2 cellular contexts compared by ENCODE assay signal in the genomic region with DNA sequence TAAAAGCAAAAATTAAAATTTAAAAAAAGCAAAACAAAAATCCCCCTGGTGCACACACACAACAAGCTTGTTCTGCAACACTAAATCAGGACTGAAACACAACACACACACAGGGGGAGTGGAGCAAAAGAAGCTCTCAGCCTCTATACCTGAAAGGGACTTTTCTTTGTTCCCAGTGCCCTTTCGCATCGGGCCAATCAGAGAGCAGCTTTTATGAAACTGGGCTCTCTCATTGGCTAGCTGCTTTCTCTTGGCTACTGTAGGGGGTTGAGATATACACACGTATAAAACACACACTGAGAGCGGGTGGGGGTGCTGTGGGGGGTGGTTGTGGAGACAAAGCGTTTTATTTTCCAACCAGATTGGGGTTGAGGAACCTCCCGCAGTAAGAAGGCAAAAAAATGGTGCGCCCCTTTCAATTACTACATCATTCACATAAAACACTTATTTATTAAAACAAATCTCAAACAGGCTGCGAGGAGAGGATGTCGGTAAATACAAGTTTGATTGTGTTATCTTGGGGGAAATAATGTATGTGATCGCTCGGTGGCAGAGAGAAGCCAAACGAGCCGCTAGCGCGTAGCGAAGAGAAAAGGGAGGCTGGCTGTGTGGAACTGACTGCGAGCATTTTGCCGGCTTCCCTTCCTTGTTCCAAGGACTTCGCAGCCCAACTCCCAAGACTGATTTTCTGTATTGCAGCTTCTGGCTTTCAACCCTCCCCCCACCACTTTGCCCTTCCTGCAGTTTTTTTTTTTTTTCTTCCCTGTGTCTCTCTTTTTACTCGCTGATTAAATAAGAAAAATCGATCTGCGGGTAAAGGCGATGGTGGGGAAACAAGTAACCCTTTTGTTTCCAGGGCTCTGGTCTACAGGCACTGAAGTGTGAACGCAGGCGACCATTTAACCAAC.
A peak's percentile ranks its signal among the peaks of the same experiment; 100 is the strongest.
TF ChIP-seq lines count a peak whose summit lies in the region.

No MANE protein-coding gene starts in this region.

TF ChIP-seq in HEK293, 187 proteins besides CTCF, POLR2A, EP300 and RAD21 (continued from another document and continues in another):
- TF ChIP-seq REPIN1 (tag by site-specific recombination; IDR thresholded peaks at IDR 0.05; ENCODE audit: low read depth) (no peak), ZNF530 (tag by site-specific recombination; IDR thresholded peaks at IDR 0.05; ENCODE audit: low read depth) (no peak), GLI2 (tag by site-specific recombination; IDR thresholded peaks at IDR 0.05; ENCODE audit: borderline replicate concordance, low read depth) (no peak), ZXDB (tag by site-specific recombination; IDR thresholded peaks at IDR 0.05) (peak; percentile 8; the same call in 1 of the 2 replicates), ZNF629 (tag by site-specific recombination; IDR thresholded peaks at IDR 0.05) (peak; percentile 67), ZBTB8A (tag by site-specific recombination; IDR thresholded peaks at IDR 0.05) (peak; percentile 76), FEZF1 (tag by site-specific recombination; IDR thresholded peaks at IDR 0.05) (peak; percentile 81), ZNF571 (tag by site-specific recombination; IDR thresholded peaks at IDR 0.05) (no peak), OVOL3 (tag by site-specific recombination; IDR thresholded peaks at IDR 0.05) (no peak), ZNF830 (tag by site-specific recombination; IDR thresholded peaks at IDR 0.05; ENCODE audit: low read depth) (no peak), ZNF529 (tag by site-specific recombination; IDR thresholded peaks at IDR 0.05; ENCODE audit: insufficient replicate concordance) (no peak), ZNF626 (tag by site-specific recombination; IDR thresholded peaks at IDR 0.05) (no peak), ZBTB20 (tag by site-specific recombination; IDR thresholded peaks at IDR 0.05) (no peak), WT1 (tag by site-specific recombination; IDR thresholded peaks at IDR 0.05) (peak; percentile 54; the same call in 1 of the 2 replicates), ZNF324 (tag by site-specific recombination; IDR thresholded peaks at IDR 0.05) (no peak), BCL11B (tag by site-specific recombination; IDR thresholded peaks at IDR 0.05; ENCODE audit: low read depth) (no peak), ZNF623 (tag by site-specific recombination; IDR thresholded peaks at IDR 0.05) (no peak), MZF1 (tag by site-specific recombination; IDR thresholded peaks at IDR 0.05; ENCODE audit: borderline replicate concordance) (peak; percentile 97), ZNF560 (tag by site-specific recombination; IDR thresholded peaks at IDR 0.05; ENCODE audit: borderline replicate concordance) (no peak), ZNF140 (tag by site-specific recombination; IDR thresholded peaks at IDR 0.05) (no peak), RBAK (tag by site-specific recombination; IDR thresholded peaks at IDR 0.05) (no peak), YY2 (tag by site-specific recombination; IDR thresholded peaks at IDR 0.05) (no peak), ZNF658 (tag by site-specific recombination; IDR thresholded peaks at IDR 0.05) (no peak)
- TF ChIP-seq, protein P1, sequence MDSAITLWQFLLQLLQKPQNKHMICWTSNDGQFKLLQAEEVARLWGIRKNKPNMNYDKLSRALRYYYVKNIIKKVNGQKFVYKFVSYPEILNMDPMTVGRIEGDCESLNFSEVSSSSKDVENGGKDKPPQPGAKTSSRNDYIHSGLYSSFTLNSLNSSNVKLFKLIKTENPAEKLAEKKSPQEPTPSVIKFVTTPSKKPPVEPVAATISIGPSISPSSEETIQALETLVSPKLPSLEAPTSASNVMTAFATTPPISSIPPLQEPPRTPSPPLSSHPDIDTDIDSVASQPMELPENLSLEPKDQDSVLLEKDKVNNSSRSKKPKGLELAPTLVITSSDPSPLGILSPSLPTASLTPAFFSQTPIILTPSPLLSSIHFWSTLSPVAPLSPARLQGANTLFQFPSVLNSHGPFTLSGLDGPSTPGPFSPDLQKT (IDR thresholded peaks at IDR 0.05; ENCODE audit: borderline replicate concordance, low read depth, low read length) = no peak
- TF ChIP-seq, protein P2, sequence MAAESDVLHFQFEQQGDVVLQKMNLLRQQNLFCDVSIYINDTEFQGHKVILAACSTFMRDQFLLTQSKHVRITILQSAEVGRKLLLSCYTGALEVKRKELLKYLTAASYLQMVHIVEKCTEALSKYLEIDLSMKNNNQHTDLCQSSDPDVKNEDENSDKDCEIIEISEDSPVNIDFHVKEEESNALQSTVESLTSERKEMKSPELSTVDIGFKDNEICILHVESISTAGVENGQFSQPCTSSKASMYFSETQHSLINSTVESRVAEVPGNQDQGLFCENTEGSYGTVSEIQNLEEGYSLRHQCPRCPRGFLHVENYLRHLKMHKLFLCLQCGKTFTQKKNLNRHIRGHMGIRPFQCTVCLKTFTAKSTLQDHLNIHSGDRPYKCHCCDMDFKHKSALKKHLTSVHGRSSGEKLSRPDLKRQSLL (tag by site-specific recombination; IDR thresholded peaks at IDR 0.05) = no peak
- TF ChIP-seq, protein P3, sequence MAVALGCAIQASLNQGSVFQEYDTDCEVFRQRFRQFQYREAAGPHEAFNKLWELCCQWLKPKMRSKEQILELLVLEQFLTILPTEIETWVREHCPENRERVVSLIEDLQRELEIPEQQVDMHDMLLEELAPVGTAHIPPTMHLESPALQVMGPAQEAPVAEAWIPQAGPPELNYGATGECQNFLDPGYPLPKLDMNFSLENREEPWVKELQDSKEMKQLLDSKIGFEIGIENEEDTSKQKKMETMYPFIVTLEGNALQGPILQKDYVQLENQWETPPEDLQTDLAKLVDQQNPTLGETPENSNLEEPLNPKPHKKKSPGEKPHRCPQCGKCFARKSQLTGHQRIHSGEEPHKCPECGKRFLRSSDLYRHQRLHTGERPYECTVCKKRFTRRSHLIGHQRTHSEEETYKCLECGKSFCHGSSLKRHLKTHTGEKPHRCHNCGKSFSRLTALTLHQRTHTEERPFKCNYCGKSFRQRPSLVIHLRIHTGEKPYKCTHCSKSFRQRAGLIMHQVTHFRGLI (tag by site-specific recombination; IDR thresholded peaks at IDR 0.05) = peak; percentile 83
- TF ChIP-seq, protein P4, sequence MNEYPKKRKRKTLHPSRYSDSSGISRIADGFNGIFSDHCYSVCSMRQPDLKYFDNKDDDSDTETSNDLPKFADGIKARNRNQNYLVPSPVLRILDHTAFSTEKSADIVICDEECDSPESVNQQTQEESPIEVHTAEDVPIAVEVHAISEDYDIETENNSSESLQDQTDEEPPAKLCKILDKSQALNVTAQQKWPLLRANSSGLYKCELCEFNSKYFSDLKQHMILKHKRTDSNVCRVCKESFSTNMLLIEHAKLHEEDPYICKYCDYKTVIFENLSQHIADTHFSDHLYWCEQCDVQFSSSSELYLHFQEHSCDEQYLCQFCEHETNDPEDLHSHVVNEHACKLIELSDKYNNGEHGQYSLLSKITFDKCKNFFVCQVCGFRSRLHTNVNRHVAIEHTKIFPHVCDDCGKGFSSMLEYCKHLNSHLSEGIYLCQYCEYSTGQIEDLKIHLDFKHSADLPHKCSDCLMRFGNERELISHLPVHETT (tag by site-specific recombination; IDR thresholded peaks at IDR 0.05) = 0 out of 2 replicates have a peak, but pooled peaks have one; percentile 10
- TF ChIP-seq, protein P5, sequence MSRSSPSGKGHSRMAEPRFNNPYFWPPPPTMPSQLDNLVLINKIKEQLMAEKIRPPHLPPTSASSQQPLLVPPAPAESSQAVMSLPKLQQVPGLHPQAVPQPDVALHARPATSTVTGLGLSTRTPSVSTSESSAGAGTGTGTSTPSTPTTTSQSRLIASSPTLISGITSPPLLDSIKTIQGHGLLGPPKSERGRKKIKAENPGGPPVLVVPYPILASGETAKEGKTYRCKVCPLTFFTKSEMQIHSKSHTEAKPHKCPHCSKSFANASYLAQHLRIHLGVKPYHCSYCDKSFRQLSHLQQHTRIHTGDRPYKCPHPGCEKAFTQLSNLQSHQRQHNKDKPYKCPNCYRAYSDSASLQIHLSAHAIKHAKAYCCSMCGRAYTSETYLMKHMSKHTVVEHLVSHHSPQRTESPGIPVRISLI (tag by site-specific recombination; IDR thresholded peaks at IDR 0.05) = peak; percentile 57

TF ChIP-seq in HepG2, 621 proteins besides CTCF, POLR2A, EP300 and RAD21 (continued from another document and continues in another):
- TF ChIP-seq, protein P6, sequence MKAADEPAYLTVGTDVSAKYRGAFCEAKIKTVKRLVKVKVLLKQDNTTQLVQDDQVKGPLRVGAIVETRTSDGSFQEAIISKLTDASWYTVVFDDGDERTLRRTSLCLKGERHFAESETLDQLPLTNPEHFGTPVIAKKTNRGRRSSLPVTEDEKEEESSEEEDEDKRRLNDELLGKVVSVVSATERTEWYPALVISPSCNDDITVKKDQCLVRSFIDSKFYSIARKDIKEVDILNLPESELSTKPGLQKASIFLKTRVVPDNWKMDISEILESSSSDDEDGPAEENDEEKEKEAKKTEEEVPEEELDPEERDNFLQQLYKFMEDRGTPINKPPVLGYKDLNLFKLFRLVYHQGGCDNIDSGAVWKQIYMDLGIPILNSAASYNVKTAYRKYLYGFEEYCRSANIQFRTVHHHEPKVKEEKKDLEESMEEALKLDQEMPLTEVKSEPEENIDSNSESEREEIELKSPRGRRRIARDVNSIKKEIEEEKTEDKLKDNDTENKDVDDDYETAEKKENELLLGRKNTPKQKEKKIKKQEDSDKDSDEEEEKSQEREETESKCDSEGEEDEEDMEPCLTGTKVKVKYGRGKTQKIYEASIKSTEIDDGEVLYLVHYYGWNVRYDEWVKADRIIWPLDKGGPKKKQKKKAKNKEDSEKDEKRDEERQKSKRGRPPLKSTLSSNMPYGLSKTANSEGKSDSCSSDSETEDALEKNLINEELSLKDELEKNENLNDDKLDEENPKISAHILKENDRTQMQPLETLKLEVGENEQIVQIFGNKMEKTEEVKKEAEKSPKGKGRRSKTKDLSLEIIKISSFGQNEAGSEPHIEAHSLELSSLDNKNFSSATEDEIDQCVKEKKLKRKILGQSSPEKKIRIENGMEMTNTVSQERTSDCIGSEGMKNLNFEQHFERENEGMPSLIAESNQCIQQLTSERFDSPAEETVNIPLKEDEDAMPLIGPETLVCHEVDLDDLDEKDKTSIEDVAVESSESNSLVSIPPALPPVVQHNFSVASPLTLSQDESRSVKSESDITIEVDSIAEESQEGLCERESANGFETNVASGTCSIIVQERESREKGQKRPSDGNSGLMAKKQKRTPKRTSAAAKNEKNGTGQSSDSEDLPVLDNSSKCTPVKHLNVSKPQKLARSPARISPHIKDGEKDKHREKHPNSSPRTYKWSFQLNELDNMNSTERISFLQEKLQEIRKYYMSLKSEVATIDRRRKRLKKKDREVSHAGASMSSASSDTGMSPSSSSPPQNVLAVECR (CRISPR knock-in tag; IDR thresholded peaks at IDR 0.05; ENCODE audit: borderline replicate concordance) = no peak; the same call in 1 of the 2 replicates
- TF ChIP-seq PLRG1 (conservative IDR thresholded peaks at IDR 0.05) (no peak), ZNF766 (CRISPR knock-in tag; IDR thresholded peaks at IDR 0.05; ENCODE audit: borderline replicate concordance) (no peak), MAZ (IDR thresholded peaks at IDR 0.05; ENCODE audit: borderline replicate concordance, low read depth, low read length) (no peak), MAZ (CRISPR knock-in tag; IDR thresholded peaks at IDR 0.05; ENCODE audit: low read depth) (no peak), ZNF333 (CRISPR knock-in tag; IDR thresholded peaks at IDR 0.05; ENCODE audit: borderline replicate concordance) (no peak), NFKBIZ (CRISPR knock-in tag; IDR thresholded peaks at IDR 0.05) (no peak), ZNF484 (CRISPR knock-in tag; IDR thresholded peaks at IDR 0.05; ENCODE audit: borderline replicate concordance, low read depth) (no peak), MAFK (conservative IDR thresholded peaks at IDR 0.05 in 1 of 2, IDR thresholded peaks at IDR 0.05 in 1 of 2; ENCODE audit: low read length in 2 of 2) (no peak), ZNF160 (CRISPR knock-in tag; IDR thresholded peaks at IDR 0.05) (no peak), ZNF282 (IDR thresholded peaks at IDR 0.05; ENCODE audit: partially characterized antibody) (no peak), MXI1 (IDR thresholded peaks at IDR 0.05; ENCODE audit: borderline replicate concordance, low read depth, low read length) (no peak), XRCC5 (optimal IDR thresholded peaks at IDR 0.05; ENCODE audit: low read length) (no peak), ZNF350 (CRISPR knock-in tag; IDR thresholded peaks at IDR 0.05; ENCODE audit: borderline replicate concordance, low read depth) (peak; percentile 31; the same call in 1 of the 2 replicates), JUND (CRISPR knock-in tag; IDR thresholded peaks at IDR 0.05) (no peak), RFXANK (CRISPR knock-in tag; IDR thresholded peaks at IDR 0.05) (no peak), ELF1 (CRISPR knock-in tag; IDR thresholded peaks at IDR 0.05) (no peak), KMT2A (CRISPR knock-in tag; IDR thresholded peaks at IDR 0.05) (no peak)
- TF ChIP-seq, protein P7, sequence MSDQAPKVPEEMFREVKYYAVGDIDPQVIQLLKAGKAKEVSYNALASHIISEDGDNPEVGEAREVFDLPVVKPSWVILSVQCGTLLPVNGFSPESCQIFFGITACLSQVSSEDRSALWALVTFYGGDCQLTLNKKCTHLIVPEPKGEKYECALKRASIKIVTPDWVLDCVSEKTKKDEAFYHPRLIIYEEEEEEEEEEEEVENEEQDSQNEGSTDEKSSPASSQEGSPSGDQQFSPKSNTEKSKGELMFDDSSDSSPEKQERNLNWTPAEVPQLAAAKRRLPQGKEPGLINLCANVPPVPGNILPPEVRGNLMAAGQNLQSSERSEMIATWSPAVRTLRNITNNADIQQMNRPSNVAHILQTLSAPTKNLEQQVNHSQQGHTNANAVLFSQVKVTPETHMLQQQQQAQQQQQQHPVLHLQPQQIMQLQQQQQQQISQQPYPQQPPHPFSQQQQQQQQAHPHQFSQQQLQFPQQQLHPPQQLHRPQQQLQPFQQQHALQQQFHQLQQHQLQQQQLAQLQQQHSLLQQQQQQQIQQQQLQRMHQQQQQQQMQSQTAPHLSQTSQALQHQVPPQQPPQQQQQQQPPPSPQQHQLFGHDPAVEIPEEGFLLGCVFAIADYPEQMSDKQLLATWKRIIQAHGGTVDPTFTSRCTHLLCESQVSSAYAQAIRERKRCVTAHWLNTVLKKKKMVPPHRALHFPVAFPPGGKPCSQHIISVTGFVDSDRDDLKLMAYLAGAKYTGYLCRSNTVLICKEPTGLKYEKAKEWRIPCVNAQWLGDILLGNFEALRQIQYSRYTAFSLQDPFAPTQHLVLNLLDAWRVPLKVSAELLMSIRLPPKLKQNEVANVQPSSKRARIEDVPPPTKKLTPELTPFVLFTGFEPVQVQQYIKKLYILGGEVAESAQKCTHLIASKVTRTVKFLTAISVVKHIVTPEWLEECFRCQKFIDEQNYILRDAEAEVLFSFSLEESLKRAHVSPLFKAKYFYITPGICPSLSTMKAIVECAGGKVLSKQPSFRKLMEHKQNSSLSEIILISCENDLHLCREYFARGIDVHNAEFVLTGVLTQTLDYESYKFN (CRISPR knock-in tag; conservative IDR thresholded peaks at IDR 0.05) = peak; percentile 82
- TF ChIP-seq, protein P8, sequence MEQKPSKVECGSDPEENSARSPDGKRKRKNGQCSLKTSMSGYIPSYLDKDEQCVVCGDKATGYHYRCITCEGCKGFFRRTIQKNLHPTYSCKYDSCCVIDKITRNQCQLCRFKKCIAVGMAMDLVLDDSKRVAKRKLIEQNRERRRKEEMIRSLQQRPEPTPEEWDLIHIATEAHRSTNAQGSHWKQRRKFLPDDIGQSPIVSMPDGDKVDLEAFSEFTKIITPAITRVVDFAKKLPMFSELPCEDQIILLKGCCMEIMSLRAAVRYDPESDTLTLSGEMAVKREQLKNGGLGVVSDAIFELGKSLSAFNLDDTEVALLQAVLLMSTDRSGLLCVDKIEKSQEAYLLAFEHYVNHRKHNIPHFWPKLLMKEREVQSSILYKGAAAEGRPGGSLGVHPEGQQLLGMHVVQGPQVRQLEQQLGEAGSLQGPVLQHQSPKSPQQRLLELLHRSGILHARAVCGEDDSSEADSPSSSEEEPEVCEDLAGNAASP (CRISPR knock-in tag; IDR thresholded peaks at IDR 0.05; ENCODE audit: borderline replicate concordance) = 0 out of 2 replicates have a peak, but pooled peaks have one; percentile 27
